Comparison of ENCODE assay signal across 8 cellular contexts in the genomic region with DNA sequence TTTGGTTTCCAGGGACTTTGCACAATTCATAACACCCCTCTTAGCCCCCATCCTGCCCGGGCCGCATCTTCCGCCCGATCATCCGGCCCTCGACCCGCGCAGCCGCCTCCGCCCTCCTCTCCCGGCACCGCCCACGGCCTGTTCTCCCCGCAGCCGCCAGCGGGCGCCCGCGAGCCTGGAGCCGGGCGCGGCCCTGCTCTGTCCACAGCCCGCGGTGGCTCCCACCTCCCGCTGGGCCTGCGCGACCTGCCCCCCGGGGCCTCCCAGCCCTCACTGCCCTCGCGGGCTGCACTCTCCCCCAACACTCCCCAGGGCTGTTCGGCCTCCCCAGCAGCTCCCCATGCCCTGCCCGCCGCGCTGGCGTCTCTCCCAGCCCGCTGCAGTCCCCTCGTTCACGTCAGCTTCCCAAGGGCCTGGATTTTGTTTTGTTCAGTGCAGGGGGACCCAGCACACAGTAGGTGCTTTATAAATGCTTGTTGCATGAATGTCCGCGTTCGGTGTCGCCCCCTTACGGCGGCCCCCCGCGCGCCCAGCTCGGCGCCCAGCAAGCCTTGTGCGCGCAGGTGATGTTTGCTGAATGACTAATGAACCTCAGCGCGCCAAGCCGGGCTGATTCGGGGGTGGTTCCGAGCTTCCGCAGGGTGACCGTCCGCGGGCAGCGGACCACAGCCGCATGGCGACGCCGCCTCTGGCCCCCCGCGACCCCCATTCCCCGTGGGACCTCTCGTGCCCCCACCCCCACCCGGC. TPM values are rescaled to one million over a fixed set of nuclear protein-coding genes. Genes with fewer than 3 reads are reported as not detected.
DNase-seq lines count a peak whose midpoint lies in the region; ATAC-seq and TF ChIP-seq lines count a peak whose summit lies in the region.

No MANE protein-coding gene starts in this region.

- peaks cover 46% of the 10 kb centered on the region for H3F3A ChIP-seq in PC-9 (ENCODE audit: insufficient read depth, low read depth)

- H3K36me3 ChIP-seq in PC-9 (ENCODE audit: low read depth) (peaks cover 8% of the 10 kb centered on the region), stomach (peaks cover 22 to 31% (median 29%) of the 10 kb centered on the region in 4 donors)

- H3K27me3 ChIP-seq in PC-9 (ENCODE audit: insufficient read depth, low read depth), result no peaks in the 10 kb centered on the region
- peaks cover 28 to 54% (median 49%) of the 10 kb centered on the region in 3 donors for H3K27me3 ChIP-seq in stomach

- no peak for TF ChIP-seq POLR2A in stomach (IDR thresholded peaks at IDR 0.05)

- no peak overlapping the region for H3K27ac Mint-ChIP-seq in activated T-helper 2 cell treated with anti-CD3 and anti-CD28 coated beads, Interferon-gamma antibody, Interleukin-2, Interleukin-4, amounts not matched to agents 10 μg/mL and 5 μg/mL and 100 μg/mL, durations not matched to agents 14 hours and 24 hours and 36 hours
- peak overlapping the region; percentile 43 for H3K27ac Mint-ChIP-seq in neural crest cell (ENCODE audit: unreplicated experiment)

- no TSS peak for BruUV-seq in PC-9 (replicated peaks; lab: Mats Ljungman, UMichigan)

- peaks cover 19% of the 10 kb centered on the region for H3K79me2 ChIP-seq in PC-9 (ENCODE audit: low read depth)

- H3K9me2 ChIP-seq in PC-9 (ENCODE audit: insufficient read depth), result no peaks in the 10 kb centered on the region

- intact Hi-C loops in PC-9 (cut with micrococcal nuclease; ENCODE audit: unreplicated experiment), result loop anchor here (2.0 kb wide), 1 partner anchor 45 kb away; a partner anchor contains a TSS
- intact Hi-C loops in activated T-helper 2 cell treated with anti-CD3 and anti-CD28 coated beads, Interferon-gamma antibody, Interleukin-2, Interleukin-4, amounts not matched to agents 10 μg/mL and 5 μg/mL and 100 μg/mL, durations not matched to agents 14 hours and 24 hours and 36 hours (cut with micrococcal nuclease), result loop anchor here (10.0 kb wide), 1 partner anchor 69 kb away; a partner anchor contains a TSS
- intact Hi-C loops in stomach (cut with DNase I; ENCODE audit: low total_unique reads), result no loop called here

- H3K4me3 Mint-ChIP-seq in activated T-helper 2 cell treated with anti-CD3 and anti-CD28 coated beads, Interferon-gamma antibody, Interleukin-2, Interleukin-4, amounts not matched to agents 10 μg/mL and 5 μg/mL and 100 μg/mL, durations not matched to agents 14 hours and 24 hours and 36 hours (ENCODE audit: low read depth), result peak overlapping the region; percentile 63
- peak overlapping the region; percentile 84 for H3K4me3 Mint-ChIP-seq in neural crest cell

- DNase-seq in SHP77 (lab: John Stamatoyannopoulos, UW) (peak; percentile 20 to 43), SHP77 treated with DMSO at 0.1 percent for 48 hours (lab: John Stamatoyannopoulos, UW) (no peak), PC-9 (peak; percentile 40 to 64), fibroblast of villous mesenchyme (ENCODE audit: low read depth) (no peak), neural crest cell (ENCODE audit: low read depth, low spot score) (peak; percentile 83), stomach (peak; percentile 77)
- DNase-seq in activated T-helper 2 cell treated with anti-CD3 and anti-CD28 coated beads, Interferon-gamma antibody, Interleukin-2, Interleukin-4, amounts not matched to agents 10 μg/mL and 5 μg/mL and 100 μg/mL, durations not matched to agents 14 hours and 24 hours and 36 hours (ENCODE audit: low spot score), result peak; percentile 78

- H3K4me1 Mint-ChIP-seq in activated T-helper 2 cell treated with anti-CD3 and anti-CD28 coated beads, Interferon-gamma antibody, Interleukin-2, Interleukin-4, amounts not matched to agents 10 μg/mL and 5 μg/mL and 100 μg/mL, durations not matched to agents 14 hours and 24 hours and 36 hours (ENCODE audit: low read depth), result peaks cover 4% of the 10 kb centered on the region
- peaks cover 22% of the 10 kb centered on the region for H3K4me1 Mint-ChIP-seq in neural crest cell

- H3K36me3 Mint-ChIP-seq in activated T-helper 2 cell treated with anti-CD3 and anti-CD28 coated beads, Interferon-gamma antibody, Interleukin-2, Interleukin-4, amounts not matched to agents 10 μg/mL and 5 μg/mL and 100 μg/mL, durations not matched to agents 14 hours and 24 hours and 36 hours (ENCODE audit: low read depth), result peaks cover 25% of the 10 kb centered on the region
- peaks cover 15% of the 10 kb centered on the region for H3K36me3 Mint-ChIP-seq in neural crest cell (ENCODE audit: low read depth)

- H3K4me1 ChIP-seq in PC-9 (replicated peaks; ENCODE audit: insufficient read depth) (peaks cover 16% of the 10 kb centered on the region), stomach (peaks cover 22 to 53% (median 39%) of the 10 kb centered on the region in 4 donors)

- CTCF ChIA-PET in PC-9 (lab: Charles Lee), result no interaction called here

- WGBS in stomach, 5 donors, result 0 to 2% (median 1%) methylated on average over 34 to 70 of the region's 70 CpGs

- POLR2A ChIA-PET in PC-9 (lab: Charles Lee; ENCODE audit: unreplicated experiment), result no interaction called here

- peak; percentile 62 for ATAC-seq in HG03442 (IDR thresholded peaks at IDR 0.05; ENCODE audit: unreplicated experiment)

- H3K9me3 Mint-ChIP-seq in activated T-helper 2 cell treated with anti-CD3 and anti-CD28 coated beads, Interferon-gamma antibody, Interleukin-2, Interleukin-4, amounts not matched to agents 10 μg/mL and 5 μg/mL and 100 μg/mL, durations not matched to agents 14 hours and 24 hours and 36 hours, result no peaks in the 10 kb centered on the region
- H3K9me3 Mint-ChIP-seq in neural crest cell, result no peaks in the 10 kb centered on the region

- H3K27ac ChIP-seq in PC-9 (no peak overlapping the region), stomach (no peak overlapping the region)

- H2AFZ ChIP-seq in PC-9, result no peak overlapping the region

- H3K4me2 ChIP-seq in PC-9, result peak overlapping the region; percentile 72

- H3K27me3 Mint-ChIP-seq in activated T-helper 2 cell treated with anti-CD3 and anti-CD28 coated beads, Interferon-gamma antibody, Interleukin-2, Interleukin-4, amounts not matched to agents 10 μg/mL and 5 μg/mL and 100 μg/mL, durations not matched to agents 14 hours and 24 hours and 36 hours (ENCODE audit: low read depth), result peaks cover 24% of the 10 kb centered on the region
- H3K27me3 Mint-ChIP-seq in neural crest cell (ENCODE audit: low read depth), result peaks cover 42% of the 10 kb centered on the region

- TF ChIP-seq CTCF in PC-9 (conservative IDR thresholded peaks at IDR 0.05) (peak; percentile 73), fibroblast of villous mesenchyme (IDR thresholded peaks at IDR 0.05; ENCODE audit: insufficient read depth, low read depth, low read length) (peak; percentile 83), neural crest cell (conservative IDR thresholded peaks at IDR 0.05) (peak; percentile 89), stomach (IDR thresholded peaks at IDR 0.05) (peak in 5 of 7 experiments; percentile 22 to 97 (median 93))

- H4K20me1 ChIP-seq in PC-9 (ENCODE audit: insufficient read depth), result peaks cover 24% of the 10 kb centered on the region

- H3K4me3 ChIP-seq in PC-9, result peak overlapping the region; percentile 51; the same call in 1 of the 2 replicates
- H3K4me3 ChIP-seq in fibroblast of villous mesenchyme (ENCODE audit: low read depth, low read length), result peak overlapping the region; percentile 56
- H3K4me3 ChIP-seq in stomach, result peak overlapping the region; percentile 32 to 54 (median 34)

- no peaks in the 10 kb centered on the region for H3K9me3 ChIP-seq in PC-9 (ENCODE audit: insufficient read depth, low read depth)
- H3K9me3 ChIP-seq in stomach, result no peaks in the 10 kb centered on the region

- no peak for TF ChIP-seq EP300 in stomach (IDR thresholded peaks at IDR 0.05)

RNA-seq across cellular contexts. Expression of a gene that starts 4.6 kb away (rescaled TPM):
- total RNA-seq in PC-9 (2021), result 1.6 and 2.7 TPM in 2 replicates
- 0.07 and 0.21 TPM in 2 replicates for total RNA-seq in activated T-helper 2 cell treated with anti-CD3 and anti-CD28 coated beads, Interferon-gamma antibody, Interleukin-2, Interleukin-4, amounts not matched to agents 10 μg/mL and 5 μg/mL and 100 μg/mL, durations not matched to agents 14 hours and 24 hours and 36 hours
- total RNA-seq in fibroblast of villous mesenchyme, result 0.32 and 0.43 TPM in 2 replicates
- total RNA-seq in neural crest cell, result 39.2 and 43.0 TPM in 2 replicates
- 1 to 10 TPM in 2 of 5 donors, under 1 TPM in 2, not detected in 1; 0.58 to 3.5 (median 2.0) TPM for total RNA-seq in stomach
- under 1 TPM; 0.10 to 0.31 (median 0.15) TPM for polyA plus RNA-seq in stomach

RNA-seq across cellular contexts. Expression of a gene that starts 7.2 kb away (rescaled TPM):
- total RNA-seq in PC-9 (2021) (967 and 1,004 TPM in 2 replicates), fibroblast of villous mesenchyme (346 and 444 TPM in 2 replicates), neural crest cell (1,578 and 1,580 TPM in 2 replicates), stomach (1,000 to 10,000 TPM in 4 of 5 donors, 100 to 1,000 TPM in 1; 428 to 2,471 (median 1,694) TPM)
- total RNA-seq in activated T-helper 2 cell treated with anti-CD3 and anti-CD28 coated beads, Interferon-gamma antibody, Interleukin-2, Interleukin-4, amounts not matched to agents 10 μg/mL and 5 μg/mL and 100 μg/mL, durations not matched to agents 14 hours and 24 hours and 36 hours, result 1,450 and 1,471 TPM in 2 replicates
- polyA plus RNA-seq in stomach, result 1,000 to 10,000 TPM; 2,846 to 4,539 (median 3,866) TPM

RNA-seq across cellular contexts. Expression of a gene that starts 33.7 kb away (rescaled TPM):
- total RNA-seq in PC-9 (2021) (28.0 and 31.2 TPM in 2 replicates), fibroblast of villous mesenchyme (29.6 and 32.8 TPM in 2 replicates), neural crest cell (34.5 and 41.5 TPM in 2 replicates), stomach (10 to 100 TPM in 4 of 5 donors, 1 to 10 TPM in 1; 5.4 to 84.3 (median 21.3) TPM)
- total RNA-seq in activated T-helper 2 cell treated with anti-CD3 and anti-CD28 coated beads, Interferon-gamma antibody, Interleukin-2, Interleukin-4, amounts not matched to agents 10 μg/mL and 5 μg/mL and 100 μg/mL, durations not matched to agents 14 hours and 24 hours and 36 hours, result 33.0 and 37.9 TPM in 2 replicates
- 10 to 100 TPM; 25.4 to 34.9 (median 32.7) TPM for polyA plus RNA-seq in stomach

RNA-seq across cellular contexts. Expression of a gene that starts 38.0 kb away (rescaled TPM):
- 122 and 144 TPM in 2 replicates for total RNA-seq in PC-9 (2021)
- 282 and 290 TPM in 2 replicates for total RNA-seq in activated T-helper 2 cell treated with anti-CD3 and anti-CD28 coated beads, Interferon-gamma antibody, Interleukin-2, Interleukin-4, amounts not matched to agents 10 μg/mL and 5 μg/mL and 100 μg/mL, durations not matched to agents 14 hours and 24 hours and 36 hours
- 54.4 and 61.7 TPM in 2 replicates for total RNA-seq in fibroblast of villous mesenchyme
- total RNA-seq in neural crest cell, result 146 and 157 TPM in 2 replicates
- 100 to 1,000 TPM in 1 of 5 donors, 10 to 100 TPM in 4; 21.4 to 124 (median 42.5) TPM for total RNA-seq in stomach
- polyA plus RNA-seq in stomach, result 10 to 100 TPM; 55.9 to 68.1 (median 63.4) TPM

RNA-seq across cellular contexts. Expression of a gene that starts 44.0 kb away (rescaled TPM):
- total RNA-seq in PC-9 (2021) (27.3 and 30.9 TPM in 2 replicates), fibroblast of villous mesenchyme (23.3 and 29.6 TPM in 2 replicates), neural crest cell (42.6 and 45.6 TPM in 2 replicates), stomach (10 to 100 TPM in 1 of 5 donors, 1 to 10 TPM in 2, not detected in 2; 2.6 to 15.6 (median 4.5) TPM)
- total RNA-seq in activated T-helper 2 cell treated with anti-CD3 and anti-CD28 coated beads, Interferon-gamma antibody, Interleukin-2, Interleukin-4, amounts not matched to agents 10 μg/mL and 5 μg/mL and 100 μg/mL, durations not matched to agents 14 hours and 24 hours and 36 hours, result 30.6 and 33.9 TPM in 2 replicates
- 100 to 1,000 TPM in 1 of 3 donors, 10 to 100 TPM in 2; 26.8 to 102 (median 55.3) TPM for polyA plus RNA-seq in stomach

Comparison
In these comparisons a context has a peak if more than half of its experiments do, and no peak if none do; other contexts are left out.
1. DNase-seq: peak in SHP77 (2 of 2), PC-9 (2 of 2), activated T-helper 2 cell treated with anti-CD3 and anti-CD28 coated beads, Interferon-gamma antibody, Interleukin-2, Interleukin-4, amounts not matched to agents 10 μg/mL and 5 μg/mL and 100 μg/mL, durations not matched to agents 14 hours and 24 hours and 36 hours (single experiment), neural crest cell (single experiment) and stomach (single experiment); none in SHP77 treated with DMSO at 0.1 percent for 48 hours (single experiment) and fibroblast of villous mesenchyme (single experiment).
2. Peak in every context shown above with its lines, with median percentiles within 50 percentile points of each other: H3K4me3 ChIP-seq and CTCF ChIP-seq.